Comparison of ENCODE assay signal across 1 cellular context in the genomic region with DNA sequence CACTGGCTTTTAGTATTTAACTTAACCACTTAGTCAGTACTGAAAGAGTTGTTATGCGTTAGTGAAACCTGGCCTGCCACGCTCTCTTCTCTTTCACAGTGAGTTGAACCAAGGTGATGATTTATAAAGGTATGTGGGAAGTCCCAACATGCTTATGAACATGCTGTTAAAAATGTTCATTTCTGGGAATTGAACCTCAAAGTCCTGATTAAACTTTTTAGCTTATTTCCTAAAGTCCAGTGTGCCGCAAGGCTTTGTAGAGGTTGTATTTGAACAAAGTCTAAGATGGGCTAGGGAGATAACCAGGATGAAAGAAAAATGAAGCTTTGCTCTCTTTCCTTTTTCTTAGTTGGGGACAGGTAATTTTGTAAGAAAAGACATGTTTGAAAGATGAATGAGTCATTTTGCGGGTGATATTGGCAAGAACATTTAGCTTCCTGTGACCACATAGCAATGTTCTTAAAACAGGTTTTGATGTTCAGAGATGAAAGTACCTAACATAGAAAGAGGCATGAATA.
A peak's percentile ranks its signal among the peaks of the same experiment; 100 is the strongest.
TF ChIP-seq lines count a peak whose summit lies in the region.

No MANE protein-coding gene starts in this region.

TF ChIP-seq in GM12878, 131 proteins besides CTCF, POLR2A, EP300 and RAD21 (continued from another document and continues in another):
- TF ChIP-seq EED (IDR thresholded peaks at IDR 0.05; ENCODE audit: low read depth) (peak; percentile 47), IKZF1 (conservative IDR thresholded peaks at IDR 0.05) (peak; percentile 62), DPF2 (IDR thresholded peaks at IDR 0.05) (peak; percentile 95), GABPA (IDR thresholded peaks at IDR 0.05; ENCODE audit: low read depth) (peak; percentile 60; the same call in 1 of the 2 replicates), ASH2L (IDR thresholded peaks at IDR 0.05; ENCODE audit: borderline replicate concordance, low read depth) (peak; percentile 95; the same call in 1 of the 2 replicates), PML (IDR thresholded peaks at IDR 0.05; ENCODE audit: low read length) (0 out of 2 replicates have a peak, but pooled peaks have one; percentile 47), PAX5 (IDR thresholded peaks at IDR 0.05; ENCODE audit: borderline replicate concordance, low read depth, low read length) (no peak; the same call in 1 of the 2 replicates), ATF7 (IDR thresholded peaks at IDR 0.05; ENCODE audit: low read depth) (peak; percentile 79), BCL11A (IDR thresholded peaks at IDR 0.05; ENCODE audit: low read depth, low read length) (peak; percentile 79), SP1 (IDR thresholded peaks at IDR 0.05; ENCODE audit: low read depth, low read length) (no peak), NR2F1 (conservative IDR thresholded peaks at IDR 0.05) (peak; percentile 45; the same call in 1 of the 2 replicates), BHLHE40 (IDR thresholded peaks at IDR 0.05; ENCODE audit: borderline replicate concordance in 1 of 2, low read depth in 2 of 2, low read length in 1 of 2) (peak in 1 of 2 experiments; percentile 30; a peak in 1 of 4 replicates), ZNF622 (IDR thresholded peaks at IDR 0.05) (no peak), STAT3 (IDR thresholded peaks at IDR 0.05; ENCODE audit: low read depth, low read length) (0 out of 2 replicates have a peak, but pooled peaks have one; percentile 50), MEF2A (IDR thresholded peaks at IDR 0.05; ENCODE audit: insufficient read depth, low read depth, low read length) (peak; percentile 21; the same call in 1 of the 2 replicates), GATAD2B (conservative IDR thresholded peaks at IDR 0.05; ENCODE audit: low read depth) (peak; percentile 71; the same call in 1 of the 2 replicates), ZNF207 (IDR thresholded peaks at IDR 0.05; ENCODE audit: borderline replicate concordance) (no peak), SMAD1 (IDR thresholded peaks at IDR 0.05; ENCODE audit: low read depth, partially characterized antibody) (peak; percentile 17), TCF3 (IDR thresholded peaks at IDR 0.05; ENCODE audit: borderline replicate concordance, insufficient read depth, low read depth, low read length) (0 out of 2 replicates have a peak, but pooled peaks have one; percentile 22), NFIC (IDR thresholded peaks at IDR 0.05; ENCODE audit: low read depth, low read length) (peak; percentile 95), IKZF2 (IDR thresholded peaks at IDR 0.05) (peak; percentile 80 to 82), CREM (IDR thresholded peaks at IDR 0.05; ENCODE audit: low read depth) (peak; percentile 61), ZNF217 (IDR thresholded peaks at IDR 0.05) (peak; percentile 69; the same call in 1 of the 2 replicates), ZNF384 (IDR thresholded peaks at IDR 0.05; ENCODE audit: borderline replicate concordance, low read depth, low read length) (no peak), EZH2 (IDR thresholded peaks at IDR 0.05; ENCODE audit: borderline replicate concordance, control insufficient read depth, low read depth, low read length) (no peak), NFXL1 (IDR thresholded peaks at IDR 0.05; ENCODE audit: borderline replicate concordance) (no peak), CHD4 (IDR thresholded peaks at IDR 0.05) (no peak), ZBED1 (IDR thresholded peaks at IDR 0.05; ENCODE audit: borderline replicate concordance) (peak; percentile 65; the same call in 1 of the 2 replicates), MEF2B (IDR thresholded peaks at IDR 0.05; ENCODE audit: partially characterized antibody, poor library complexity, severe bottlenecking) (peak; percentile 68), YBX1 (IDR thresholded peaks at IDR 0.05) (no peak), NR2C1 (IDR thresholded peaks at IDR 0.05) (no peak), KLF5 (IDR thresholded peaks at IDR 0.05; ENCODE audit: partially characterized antibody) (peak; percentile 44), TCF7 (IDR thresholded peaks at IDR 0.05; ENCODE audit: borderline replicate concordance) (peak; percentile 81), RELA (IDR thresholded peaks at IDR 0.05; ENCODE audit: borderline replicate concordance, partially characterized antibody) (peak; percentile 78), CEBPB (IDR thresholded peaks at IDR 0.05; ENCODE audit: borderline replicate concordance in 1 of 2, low read depth in 2 of 2, low read length in 2 of 2) (0 out of 4 replicates have a peak, but pooled peaks of 1 of the 2 experiments have one; percentile 32), HDGF (IDR thresholded peaks at IDR 0.05) (no peak), MTA2 (IDR thresholded peaks at IDR 0.05; ENCODE audit: low read depth) (peak; percentile 96), SREBF2 (IDR thresholded peaks at IDR 0.05; ENCODE audit: low read length) (no peak), EGR1 (IDR thresholded peaks at IDR 0.05; ENCODE audit: borderline replicate concordance in 1 of 2, low read depth in 2 of 2, low read length in 2 of 2) (no peak), CBX5 (IDR thresholded peaks at IDR 0.05; ENCODE audit: low read depth) (peak; percentile 84; the same call in 1 of the 2 replicates), KDM1A (IDR thresholded peaks at IDR 0.05; ENCODE audit: borderline replicate concordance) (no peak), MTA3 (IDR thresholded peaks at IDR 0.05; ENCODE audit: borderline replicate concordance, low read length) (no peak), RUNX3 (IDR thresholded peaks at IDR 0.05; ENCODE audit: low read length) (peak; percentile 94), CHD2 (IDR thresholded peaks at IDR 0.05; ENCODE audit: borderline replicate concordance, low read depth, low read length) (0 out of 2 replicates have a peak, but pooled peaks have one; percentile 40), IRF4 (IDR thresholded peaks at IDR 0.05; ENCODE audit: low read depth, low read length) (0 out of 2 replicates have a peak, but pooled peaks have one; percentile 15), SMARCA5 (IDR thresholded peaks at IDR 0.05) (no peak), MXI1 (IDR thresholded peaks at IDR 0.05; ENCODE audit: low read depth, low read length) (peak; percentile 30; the same call in 1 of the 2 replicates), RBBP5 (conservative IDR thresholded peaks at IDR 0.05) (0 out of 2 replicates have a peak, but pooled peaks have one; percentile 65), JUNB (IDR thresholded peaks at IDR 0.05) (peak; percentile 81), SPI1 (IDR thresholded peaks at IDR 0.05; ENCODE audit: borderline replicate concordance, insufficient read depth, low read depth, low read length) (no peak), BMI1 (IDR thresholded peaks at IDR 0.05; ENCODE audit: borderline replicate concordance) (peak; percentile 72)
- TF ChIP-seq, protein P1, sequence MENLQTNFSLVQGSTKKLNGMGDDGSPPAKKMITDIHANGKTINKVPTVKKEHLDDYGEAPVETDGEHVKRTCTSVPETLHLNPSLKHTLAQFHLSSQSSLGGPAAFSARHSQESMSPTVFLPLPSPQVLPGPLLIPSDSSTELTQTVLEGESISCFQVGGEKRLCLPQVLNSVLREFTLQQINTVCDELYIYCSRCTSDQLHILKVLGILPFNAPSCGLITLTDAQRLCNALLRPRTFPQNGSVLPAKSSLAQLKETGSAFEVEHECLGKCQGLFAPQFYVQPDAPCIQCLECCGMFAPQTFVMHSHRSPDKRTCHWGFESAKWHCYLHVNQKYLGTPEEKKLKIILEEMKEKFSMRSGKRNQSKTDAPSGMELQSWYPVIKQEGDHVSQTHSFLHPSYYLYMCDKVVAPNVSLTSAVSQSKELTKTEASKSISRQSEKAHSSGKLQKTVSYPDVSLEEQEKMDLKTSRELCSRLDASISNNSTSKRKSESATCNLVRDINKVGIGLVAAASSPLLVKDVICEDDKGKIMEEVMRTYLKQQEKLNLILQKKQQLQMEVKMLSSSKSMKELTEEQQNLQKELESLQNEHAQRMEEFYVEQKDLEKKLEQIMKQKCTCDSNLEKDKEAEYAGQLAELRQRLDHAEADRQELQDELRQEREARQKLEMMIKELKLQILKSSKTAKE (IDR thresholded peaks at IDR 0.05; ENCODE audit: low read depth, poor library complexity, severe bottlenecking): peak; percentile 14
- TF ChIP-seq, protein P2, sequence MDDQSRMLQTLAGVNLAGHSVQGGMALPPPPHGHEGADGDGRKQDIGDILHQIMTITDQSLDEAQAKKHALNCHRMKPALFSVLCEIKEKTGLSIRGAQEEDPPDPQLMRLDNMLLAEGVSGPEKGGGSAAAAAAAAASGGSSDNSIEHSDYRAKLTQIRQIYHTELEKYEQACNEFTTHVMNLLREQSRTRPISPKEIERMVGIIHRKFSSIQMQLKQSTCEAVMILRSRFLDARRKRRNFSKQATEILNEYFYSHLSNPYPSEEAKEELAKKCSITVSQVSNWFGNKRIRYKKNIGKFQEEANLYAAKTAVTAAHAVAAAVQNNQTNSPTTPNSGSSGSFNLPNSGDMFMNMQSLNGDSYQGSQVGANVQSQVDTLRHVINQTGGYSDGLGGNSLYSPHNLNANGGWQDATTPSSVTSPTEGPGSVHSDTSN (IDR thresholded peaks at IDR 0.05; ENCODE audit: insufficient replicate concordance, low read depth, low read length): no peak
- TF ChIP-seq, protein P3, sequence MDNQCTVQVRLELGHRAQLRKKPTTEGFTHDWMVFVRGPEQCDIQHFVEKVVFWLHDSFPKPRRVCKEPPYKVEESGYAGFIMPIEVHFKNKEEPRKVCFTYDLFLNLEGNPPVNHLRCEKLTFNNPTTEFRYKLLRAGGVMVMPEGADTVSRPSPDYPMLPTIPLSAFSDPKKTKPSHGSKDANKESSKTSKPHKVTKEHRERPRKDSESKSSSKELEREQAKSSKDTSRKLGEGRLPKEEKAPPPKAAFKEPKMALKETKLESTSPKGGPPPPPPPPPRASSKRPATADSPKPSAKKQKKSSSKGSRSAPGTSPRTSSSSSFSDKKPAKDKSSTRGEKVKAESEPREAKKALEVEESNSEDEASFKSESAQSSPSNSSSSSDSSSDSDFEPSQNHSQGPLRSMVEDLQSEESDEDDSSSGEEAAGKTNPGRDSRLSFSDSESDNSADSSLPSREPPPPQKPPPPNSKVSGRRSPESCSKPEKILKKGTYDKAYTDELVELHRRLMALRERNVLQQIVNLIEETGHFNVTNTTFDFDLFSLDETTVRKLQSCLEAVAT (IDR thresholded peaks at IDR 0.05): peak; percentile 41; the same call in 1 of the 2 replicates
- TF ChIP-seq, protein P4, sequence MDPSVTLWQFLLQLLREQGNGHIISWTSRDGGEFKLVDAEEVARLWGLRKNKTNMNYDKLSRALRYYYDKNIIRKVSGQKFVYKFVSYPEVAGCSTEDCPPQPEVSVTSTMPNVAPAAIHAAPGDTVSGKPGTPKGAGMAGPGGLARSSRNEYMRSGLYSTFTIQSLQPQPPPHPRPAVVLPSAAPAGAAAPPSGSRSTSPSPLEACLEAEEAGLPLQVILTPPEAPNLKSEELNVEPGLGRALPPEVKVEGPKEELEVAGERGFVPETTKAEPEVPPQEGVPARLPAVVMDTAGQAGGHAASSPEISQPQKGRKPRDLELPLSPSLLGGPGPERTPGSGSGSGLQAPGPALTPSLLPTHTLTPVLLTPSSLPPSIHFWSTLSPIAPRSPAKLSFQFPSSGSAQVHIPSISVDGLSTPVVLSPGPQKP (IDR thresholded peaks at IDR 0.05; ENCODE audit: low read depth, low read length): no peak
- TF ChIP-seq, protein P5, sequence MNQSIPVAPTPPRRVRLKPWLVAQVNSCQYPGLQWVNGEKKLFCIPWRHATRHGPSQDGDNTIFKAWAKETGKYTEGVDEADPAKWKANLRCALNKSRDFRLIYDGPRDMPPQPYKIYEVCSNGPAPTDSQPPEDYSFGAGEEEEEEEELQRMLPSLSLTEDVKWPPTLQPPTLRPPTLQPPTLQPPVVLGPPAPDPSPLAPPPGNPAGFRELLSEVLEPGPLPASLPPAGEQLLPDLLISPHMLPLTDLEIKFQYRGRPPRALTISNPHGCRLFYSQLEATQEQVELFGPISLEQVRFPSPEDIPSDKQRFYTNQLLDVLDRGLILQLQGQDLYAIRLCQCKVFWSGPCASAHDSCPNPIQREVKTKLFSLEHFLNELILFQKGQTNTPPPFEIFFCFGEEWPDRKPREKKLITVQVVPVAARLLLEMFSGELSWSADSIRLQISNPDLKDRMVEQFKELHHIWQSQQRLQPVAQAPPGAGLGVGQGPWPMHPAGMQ (IDR thresholded peaks at IDR 0.05; ENCODE audit: borderline replicate concordance): no peak
- TF ChIP-seq, protein P6, sequence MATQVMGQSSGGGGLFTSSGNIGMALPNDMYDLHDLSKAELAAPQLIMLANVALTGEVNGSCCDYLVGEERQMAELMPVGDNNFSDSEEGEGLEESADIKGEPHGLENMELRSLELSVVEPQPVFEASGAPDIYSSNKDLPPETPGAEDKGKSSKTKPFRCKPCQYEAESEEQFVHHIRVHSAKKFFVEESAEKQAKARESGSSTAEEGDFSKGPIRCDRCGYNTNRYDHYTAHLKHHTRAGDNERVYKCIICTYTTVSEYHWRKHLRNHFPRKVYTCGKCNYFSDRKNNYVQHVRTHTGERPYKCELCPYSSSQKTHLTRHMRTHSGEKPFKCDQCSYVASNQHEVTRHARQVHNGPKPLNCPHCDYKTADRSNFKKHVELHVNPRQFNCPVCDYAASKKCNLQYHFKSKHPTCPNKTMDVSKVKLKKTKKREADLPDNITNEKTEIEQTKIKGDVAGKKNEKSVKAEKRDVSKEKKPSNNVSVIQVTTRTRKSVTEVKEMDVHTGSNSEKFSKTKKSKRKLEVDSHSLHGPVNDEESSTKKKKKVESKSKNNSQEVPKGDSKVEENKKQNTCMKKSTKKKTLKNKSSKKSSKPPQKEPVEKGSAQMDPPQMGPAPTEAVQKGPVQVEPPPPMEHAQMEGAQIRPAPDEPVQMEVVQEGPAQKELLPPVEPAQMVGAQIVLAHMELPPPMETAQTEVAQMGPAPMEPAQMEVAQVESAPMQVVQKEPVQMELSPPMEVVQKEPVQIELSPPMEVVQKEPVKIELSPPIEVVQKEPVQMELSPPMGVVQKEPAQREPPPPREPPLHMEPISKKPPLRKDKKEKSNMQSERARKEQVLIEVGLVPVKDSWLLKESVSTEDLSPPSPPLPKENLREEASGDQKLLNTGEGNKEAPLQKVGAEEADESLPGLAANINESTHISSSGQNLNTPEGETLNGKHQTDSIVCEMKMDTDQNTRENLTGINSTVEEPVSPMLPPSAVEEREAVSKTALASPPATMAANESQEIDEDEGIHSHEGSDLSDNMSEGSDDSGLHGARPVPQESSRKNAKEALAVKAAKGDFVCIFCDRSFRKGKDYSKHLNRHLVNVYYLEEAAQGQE (IDR thresholded peaks at IDR 0.05; ENCODE audit: low read depth, low read length): no peak
- TF ChIP-seq, protein P7, sequence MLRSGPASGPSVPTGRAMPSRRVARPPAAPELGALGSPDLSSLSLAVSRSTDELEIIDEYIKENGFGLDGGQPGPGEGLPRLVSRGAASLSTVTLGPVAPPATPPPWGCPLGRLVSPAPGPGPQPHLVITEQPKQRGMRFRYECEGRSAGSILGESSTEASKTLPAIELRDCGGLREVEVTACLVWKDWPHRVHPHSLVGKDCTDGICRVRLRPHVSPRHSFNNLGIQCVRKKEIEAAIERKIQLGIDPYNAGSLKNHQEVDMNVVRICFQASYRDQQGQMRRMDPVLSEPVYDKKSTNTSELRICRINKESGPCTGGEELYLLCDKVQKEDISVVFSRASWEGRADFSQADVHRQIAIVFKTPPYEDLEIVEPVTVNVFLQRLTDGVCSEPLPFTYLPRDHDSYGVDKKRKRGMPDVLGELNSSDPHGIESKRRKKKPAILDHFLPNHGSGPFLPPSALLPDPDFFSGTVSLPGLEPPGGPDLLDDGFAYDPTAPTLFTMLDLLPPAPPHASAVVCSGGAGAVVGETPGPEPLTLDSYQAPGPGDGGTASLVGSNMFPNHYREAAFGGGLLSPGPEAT (IDR thresholded peaks at IDR 0.05; ENCODE audit: low read depth): peak; percentile 95
